Comparison of ENCODE assay signal across 9 cellular contexts in the genomic region with DNA sequence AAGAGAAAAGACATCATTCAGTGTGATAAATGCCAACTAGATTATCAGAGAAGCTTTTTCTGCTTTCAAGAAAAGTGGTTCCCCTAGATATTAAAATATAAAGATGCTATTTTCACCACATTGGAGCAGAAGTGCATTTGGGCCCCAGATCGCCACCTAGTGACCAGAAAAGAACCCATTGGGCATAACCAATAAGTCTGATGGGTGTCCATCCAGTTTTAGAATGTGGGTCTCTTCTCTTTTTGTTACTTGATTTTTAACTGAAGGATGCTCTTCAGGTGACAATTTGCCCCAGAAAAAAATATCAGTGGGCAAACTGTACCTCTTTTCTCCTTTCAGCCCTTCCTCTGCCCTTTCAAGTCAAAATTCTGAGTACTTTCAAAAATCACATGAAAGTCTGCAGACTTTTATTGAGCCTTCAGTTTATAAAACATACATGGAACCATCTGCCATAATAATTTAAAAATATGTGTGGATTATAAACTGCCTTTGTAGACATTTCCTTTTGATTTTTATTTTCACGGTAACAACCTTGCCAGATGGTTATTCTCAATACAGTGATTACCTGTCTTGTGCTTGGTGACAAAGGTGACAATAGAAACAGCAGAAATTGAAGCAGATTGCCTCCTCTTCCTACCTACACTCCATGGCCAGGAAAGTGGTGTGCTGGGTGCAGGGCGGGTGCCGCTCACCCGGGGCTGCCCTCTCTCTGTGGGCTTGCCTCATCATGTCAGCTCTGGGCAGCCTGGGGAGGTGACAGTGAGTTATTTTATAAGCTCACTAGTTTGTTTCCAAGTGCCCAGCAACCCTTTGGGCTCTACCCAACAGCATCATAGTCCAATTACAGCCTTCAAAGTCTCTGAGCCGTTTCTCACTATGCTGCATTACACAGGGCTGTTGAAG.
DNase-seq lines count a peak whose midpoint lies in the region; ATAC-seq, FAIRE-seq and TF ChIP-seq lines count a peak whose summit lies in the region.
"Had no signal": no experiment of that assay in that cellular context is flagged by ENCODE, and none has a peak within 500 bp of the region (broad histone marks: within the 10 kb centered on the region; RNA-seq: fewer than 3 reads in every experiment).

No MANE protein-coding gene starts in this region.

- H3K27ac ChIP-seq in RWPE1 = no peak overlapping the region

- ATAC-seq in GM19395 (IDR thresholded peaks at IDR 0.05; ENCODE audit: unreplicated experiment) = peak; percentile 54
- ATAC-seq in HG03196 (IDR thresholded peaks at IDR 0.05; ENCODE audit: unreplicated experiment) = no peak
- no peak for ATAC-seq in GM19397 (IDR thresholded peaks at IDR 0.05; ENCODE audit: unreplicated experiment)

- H3K4me1 Mint-ChIP-seq in Calu3 (ENCODE audit: low read depth, unreplicated experiment) = no peaks in the 10 kb centered on the region
- H3K4me1 Mint-ChIP-seq: stimulated activated naive B cell treated with anti-CD40 and anti-IgM and Interleukin-4, amounts not matched to agents 10 μg/mL and 1 μg/mL and 100 μg/mL, for 72 hours had no signal

- no TSS peak for BruUV-seq in Calu3 (replicated peaks; lab: Mats Ljungman, UMichigan)

- H3K27ac Mint-ChIP-seq in Calu3 (ENCODE audit: unreplicated experiment) = no peak overlapping the region
- H3K27ac Mint-ChIP-seq: stimulated activated naive B cell treated with anti-CD40 and anti-IgM and Interleukin-4, amounts not matched to agents 10 μg/mL and 1 μg/mL and 100 μg/mL, for 72 hours had no signal

- CTCF ChIA-PET in Calu3 (lab: Charles Lee) = interaction anchor here (0.8 to 1.4 kb wide), 2 partner anchors 100 to 134 kb away, joined by 3 to 4 read pairs; no protein-coding TSS in a partner anchor
- CTCF ChIA-PET in RWPE1 (lab: Yijun Ruan, JAX) = no interaction called here

- no peak for TF ChIP-seq POLR2A in GM12891 (IDR thresholded peaks at IDR 0.05; ENCODE audit: low read depth, low read length)

- no peak overlapping the region for H3K4me3 Mint-ChIP-seq in Calu3 (ENCODE audit: low read depth, unreplicated experiment)
- H3K4me3 Mint-ChIP-seq: stimulated activated naive B cell treated with anti-CD40 and anti-IgM and Interleukin-4, amounts not matched to agents 10 μg/mL and 1 μg/mL and 100 μg/mL, for 72 hours had no signal

- TF ChIP-seq CTCF in Calu3 (IDR thresholded peaks at IDR 0.05; ENCODE audit: unreplicated experiment) (no peak), RWPE1 (conservative IDR thresholded peaks at IDR 0.05; ENCODE audit: low read depth) (peak; percentile 27; the same call in 1 of the 2 replicates)

- intact Hi-C loops in Calu3 (cut with micrococcal nuclease; ENCODE audit: unreplicated experiment) = loop anchor here (1.0 to 2.0 kb wide), 2 partner anchors 100 to 135 kb away; no protein-coding TSS in a partner anchor

- H3K36me3 Mint-ChIP-seq in Calu3 (ENCODE audit: insufficient read depth, unreplicated experiment) = no peaks in the 10 kb centered on the region
- H3K36me3 Mint-ChIP-seq: stimulated activated naive B cell treated with anti-CD40 and anti-IgM and Interleukin-4, amounts not matched to agents 10 μg/mL and 1 μg/mL and 100 μg/mL, for 72 hours had no signal

- peak; percentile 47 for DNase-seq in Calu3
- DNase-seq in RWPE1 (ENCODE audit: low spot score) = peak; percentile 21
- peak; percentile 47 for DNase-seq in iPS-NIHi11 (ENCODE audit: low spot score)
- DNase-seq in T1000 (lab: John Stamatoyannopoulos, UW) = no peak
- no peak for DNase-seq in GM12891 (ENCODE audit: insufficient read length, low spot score)
- DNase-seq: stimulated activated naive B cell treated with anti-CD40 and anti-IgM and Interleukin-4, amounts not matched to agents 10 μg/mL and 1 μg/mL and 100 μg/mL, for 72 hours had no signal

- FAIRE-seq in GM12891 (lab: Jason Lieb, UNC) = no peak

- H3K9me3 Mint-ChIP-seq in Calu3 (ENCODE audit: low read depth, unreplicated experiment) = peaks cover 3% of the 10 kb centered on the region

- POLR2A ChIA-PET in RWPE1 (lab: Yijun Ruan, JAX; ENCODE audit: low non-redundant PET) = no interaction called here

- peaks cover 8% of the 10 kb centered on the region for H3K27me3 Mint-ChIP-seq in Calu3 (ENCODE audit: unreplicated experiment)

TF ChIP-seq in GM12891, 5 proteins besides CTCF, POLR2A, EP300 and RAD21:
- no peak for TF ChIP-seq PAX5 (IDR thresholded peaks at IDR 0.05; ENCODE audit: insufficient read depth, low read length, severe bottlenecking)
- no peak for TF ChIP-seq POLR2AphosphoS5 (IDR thresholded peaks at IDR 0.05; ENCODE audit: low read depth, low read length)
- no peak for TF ChIP-seq POU2F2 (IDR thresholded peaks at IDR 0.05; ENCODE audit: low read depth, low read length)
- TF ChIP-seq TAF1 (IDR thresholded peaks at IDR 0.05; ENCODE audit: low read depth, low read length) = no peak
- no peak for TF ChIP-seq SPI1 (IDR thresholded peaks at IDR 0.05; ENCODE audit: low read depth, low read length)

Comparison
In these comparisons a context has a peak if more than half of its experiments do, and no peak if none do; other contexts are left out.
1. DNase-seq: peak in Calu3 (single experiment), RWPE1 (single experiment) and iPS-NIHi11 (single experiment); none in T1000 (single experiment) and GM12891 (single experiment).